ENCODE assay signal across 2 cellular contexts in the genomic region with DNA sequence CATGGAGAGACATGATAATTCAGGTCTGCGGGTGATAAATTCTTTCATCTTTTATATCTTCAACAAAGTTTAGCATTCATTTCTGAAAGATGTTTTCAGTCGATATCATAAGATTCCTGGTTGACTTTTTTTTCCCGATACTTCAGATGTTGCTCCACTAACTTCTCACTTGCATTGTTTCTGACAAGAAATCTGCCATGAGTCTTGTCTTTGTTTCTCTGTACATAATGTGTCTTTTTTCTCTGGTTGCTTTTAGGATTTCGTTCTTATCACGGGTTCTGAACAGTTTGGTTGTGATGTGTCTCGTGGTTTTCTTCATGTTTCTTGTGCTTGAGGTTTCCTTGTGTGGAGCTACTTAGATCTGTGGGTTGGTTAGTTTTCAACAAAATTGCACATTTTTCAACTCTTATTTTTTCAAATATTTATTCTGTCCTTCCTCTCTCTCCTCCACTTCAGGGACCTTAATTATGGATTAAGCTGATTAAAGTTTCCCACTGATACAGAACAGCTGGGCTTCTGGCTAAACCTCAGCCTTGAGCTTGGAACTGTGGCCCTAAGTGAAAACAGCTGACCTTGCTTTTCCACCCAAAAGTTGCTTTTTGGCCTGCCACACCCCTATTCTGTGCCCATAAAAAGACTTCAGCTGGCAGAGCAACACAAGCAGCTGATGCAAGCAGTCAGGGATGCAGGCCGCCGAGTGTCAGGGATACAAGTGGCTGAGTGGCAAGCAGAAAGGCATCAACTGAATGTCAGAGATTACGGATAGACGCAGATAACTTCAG.
TF ChIP-seq lines count a peak whose summit lies in the region.

No MANE protein-coding gene starts in this region.

TF ChIP-seq in HepG2, 621 proteins besides CTCF, POLR2A, EP300 and RAD21:
- TF ChIP-seq TFDP2 (CRISPR knock-in tag; IDR thresholded peaks at IDR 0.05) (no peak), CAMTA2 (CRISPR knock-in tag; IDR thresholded peaks at IDR 0.05; ENCODE audit: borderline replicate concordance) (no peak), ETV6 (CRISPR knock-in tag; conservative IDR thresholded peaks at IDR 0.05) (no peak), HOMEZ (CRISPR knock-in tag; IDR thresholded peaks at IDR 0.05; ENCODE audit: low read depth) (no peak), ZNF710 (CRISPR knock-in tag; IDR thresholded peaks at IDR 0.05; ENCODE audit: borderline replicate concordance) (no peak), MAFF (IDR thresholded peaks at IDR 0.05; ENCODE audit: low read depth, low read length) (peak; percentile 81), MAFK (conservative IDR thresholded peaks at IDR 0.05 in 1 of 2, IDR thresholded peaks at IDR 0.05 in 1 of 2; ENCODE audit: low read length in 2 of 2) (peak; percentile 84 to 90), ZIK1 (CRISPR knock-in tag; IDR thresholded peaks at IDR 0.05; ENCODE audit: borderline replicate concordance, low read depth) (no peak), ZNF317 (CRISPR knock-in tag; IDR thresholded peaks at IDR 0.05) (peak; percentile 98)
- TF ChIP-seq, protein P1, sequence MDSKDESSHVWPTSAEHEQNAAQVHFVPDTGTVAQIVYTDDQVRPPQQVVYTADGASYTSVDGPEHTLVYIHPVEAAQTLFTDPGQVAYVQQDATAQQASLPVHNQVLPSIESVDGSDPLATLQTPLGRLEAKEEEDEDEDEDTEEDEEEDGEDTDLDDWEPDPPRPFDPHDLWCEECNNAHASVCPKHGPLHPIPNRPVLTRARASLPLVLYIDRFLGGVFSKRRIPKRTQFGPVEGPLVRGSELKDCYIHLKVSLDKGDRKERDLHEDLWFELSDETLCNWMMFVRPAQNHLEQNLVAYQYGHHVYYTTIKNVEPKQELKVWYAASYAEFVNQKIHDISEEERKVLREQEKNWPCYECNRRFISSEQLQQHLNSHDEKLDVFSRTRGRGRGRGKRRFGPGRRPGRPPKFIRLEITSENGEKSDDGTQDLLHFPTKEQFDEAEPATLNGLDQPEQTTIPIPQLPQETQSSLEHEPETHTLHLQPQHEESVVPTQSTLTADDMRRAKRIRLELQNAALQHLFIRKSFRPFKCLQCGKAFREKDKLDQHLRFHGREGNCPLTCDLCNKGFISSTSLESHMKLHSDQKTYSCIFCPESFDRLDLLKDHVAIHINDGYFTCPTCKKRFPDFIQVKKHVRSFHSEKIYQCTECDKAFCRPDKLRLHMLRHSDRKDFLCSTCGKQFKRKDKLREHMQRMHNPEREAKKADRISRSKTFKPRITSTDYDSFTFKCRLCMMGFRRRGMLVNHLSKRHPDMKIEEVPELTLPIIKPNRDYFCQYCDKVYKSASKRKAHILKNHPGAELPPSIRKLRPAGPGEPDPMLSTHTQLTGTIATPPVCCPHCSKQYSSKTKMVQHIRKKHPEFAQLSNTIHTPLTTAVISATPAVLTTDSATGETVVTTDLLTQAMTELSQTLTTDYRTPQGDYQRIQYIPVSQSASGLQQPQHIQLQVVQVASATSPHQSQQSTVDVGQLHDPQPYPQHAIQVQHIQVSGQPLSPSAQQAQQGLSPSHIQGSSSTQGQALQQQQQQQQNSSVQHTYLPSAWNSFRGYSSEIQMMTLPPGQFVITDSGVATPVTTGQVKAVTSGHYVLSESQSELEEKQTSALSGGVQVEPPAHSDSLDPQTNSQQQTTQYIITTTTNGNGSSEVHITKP (CRISPR knock-in tag; IDR thresholded peaks at IDR 0.05; ENCODE audit: low read depth), result no peak

TF ChIP-seq in K562, 482 proteins besides CTCF, POLR2A, EP300 and RAD21 (continues in another document):
- TF ChIP-seq SUPT5H (IDR thresholded peaks at IDR 0.05), result no peak
- no peak for TF ChIP-seq POLR2AphosphoS5 (IDR thresholded peaks at IDR 0.05; ENCODE audit: control insufficient read depth, insufficient read depth, low read depth, low read length)
- no peak for TF ChIP-seq E2F3 (CRISPR knock-in tag; IDR thresholded peaks at IDR 0.05)
- no peak for TF ChIP-seq KAT2B (IDR thresholded peaks at IDR 0.05; ENCODE audit: low read depth, low read length)
- TF ChIP-seq HMBOX1 (IDR thresholded peaks at IDR 0.05), result no peak
- no peak for TF ChIP-seq SMARCA4 (IDR thresholded peaks at IDR 0.05)
- no peak for TF ChIP-seq ZNF197 (CRISPR knock-in tag; IDR thresholded peaks at IDR 0.05; ENCODE audit: low read depth)
- no peak for TF ChIP-seq GTF2E2 (tag; IDR thresholded peaks at IDR 0.05)
- TF ChIP-seq ZNF354B (CRISPR knock-in tag; IDR thresholded peaks at IDR 0.05), result no peak
- no peak for TF ChIP-seq SMAD4 (CRISPR knock-in tag; conservative IDR thresholded peaks at IDR 0.05)
- no peak for TF ChIP-seq HLTF (IDR thresholded peaks at IDR 0.05)
- TF ChIP-seq, protein P2, sequence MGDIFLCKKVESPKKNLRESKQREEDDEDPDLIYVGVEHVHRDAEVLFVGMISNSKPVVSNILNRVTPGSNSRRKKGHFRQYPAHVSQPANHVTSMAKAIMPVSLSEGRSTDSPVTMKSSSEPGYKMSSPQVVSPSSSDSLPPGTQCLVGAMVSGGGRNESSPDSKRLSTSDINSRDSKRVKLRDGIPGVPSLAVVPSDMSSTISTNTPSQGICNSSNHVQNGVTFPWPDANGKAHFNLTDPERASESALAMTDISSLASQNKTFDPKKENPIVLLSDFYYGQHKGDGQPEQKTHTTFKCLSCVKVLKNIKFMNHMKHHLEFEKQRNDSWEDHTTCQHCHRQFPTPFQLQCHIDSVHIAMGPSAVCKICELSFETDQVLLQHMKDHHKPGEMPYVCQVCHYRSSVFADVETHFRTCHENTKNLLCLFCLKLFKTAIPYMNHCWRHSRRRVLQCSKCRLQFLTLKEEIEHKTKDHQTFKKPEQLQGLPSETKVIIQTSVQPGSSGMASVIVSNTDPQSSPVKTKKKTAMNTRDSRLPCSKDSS (IDR thresholded peaks at IDR 0.05; ENCODE audit: low read depth, partially characterized antibody), result peak; percentile 79
- peak; percentile 54 for TF ChIP-seq C11orf30 (IDR thresholded peaks at IDR 0.05; ENCODE audit: low read depth)
- TF ChIP-seq NR2C1 (IDR thresholded peaks at IDR 0.05), result no peak
- no peak for TF ChIP-seq NR2C1 (tag; IDR thresholded peaks at IDR 0.05)
- TF ChIP-seq ZFP1 (CRISPR knock-in tag; IDR thresholded peaks at IDR 0.05), result no peak
- peak; percentile 67 for TF ChIP-seq ZNF316 (IDR thresholded peaks at IDR 0.05)
- no peak for TF ChIP-seq ZNF75A (CRISPR knock-in tag; IDR thresholded peaks at IDR 0.05)
- no peak for TF ChIP-seq NBN (IDR thresholded peaks at IDR 0.05; ENCODE audit: low read depth)
- TF ChIP-seq CBX5 (IDR thresholded peaks at IDR 0.05; ENCODE audit: borderline replicate concordance, low read depth), result peak; percentile 92
- no peak for TF ChIP-seq ARID2 (IDR thresholded peaks at IDR 0.05)
- no peak for TF ChIP-seq RFX1 (IDR thresholded peaks at IDR 0.05)
- TF ChIP-seq XRCC3 (IDR thresholded peaks at IDR 0.05), result no peak
- TF ChIP-seq CCAR2 (IDR thresholded peaks at IDR 0.05; ENCODE audit: low read depth, low read length), result no peak
- TF ChIP-seq, protein P3, sequence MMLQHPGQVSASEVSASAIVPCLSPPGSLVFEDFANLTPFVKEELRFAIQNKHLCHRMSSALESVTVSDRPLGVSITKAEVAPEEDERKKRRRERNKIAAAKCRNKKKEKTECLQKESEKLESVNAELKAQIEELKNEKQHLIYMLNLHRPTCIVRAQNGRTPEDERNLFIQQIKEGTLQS (IDR thresholded peaks at IDR 0.05), result no peak
- TF ChIP-seq, protein P3 (CRISPR knock-in tag; conservative IDR thresholded peaks at IDR 0.05), result no peak
- TF ChIP-seq ZNF174 (CRISPR knock-in tag; IDR thresholded peaks at IDR 0.05), result no peak
- TF ChIP-seq YBX1 (IDR thresholded peaks at IDR 0.05), result no peak
- peak in 1 of 2 experiments; percentile 98; a peak in 2 of 3 replicates for TF ChIP-seq CBX3 (IDR thresholded peaks at IDR 0.05; ENCODE audit: borderline replicate concordance in 1 of 2, low read length in 2 of 2)
- 0 out of 2 replicates have a peak, but pooled peaks have one; percentile 14 for TF ChIP-seq MAFG (tag; conservative IDR thresholded peaks at IDR 0.05)
- no peak for TF ChIP-seq SIN3B (IDR thresholded peaks at IDR 0.05; ENCODE audit: low read depth)
- no peak for TF ChIP-seq HDGF (IDR thresholded peaks at IDR 0.05)
- TF ChIP-seq ETV1 (tag; conservative IDR thresholded peaks at IDR 0.05; ENCODE audit: low read depth), result no peak
- no peak for TF ChIP-seq ZNF561 (CRISPR knock-in tag; conservative IDR thresholded peaks at IDR 0.05)
- no peak for TF ChIP-seq FUS (optimal IDR thresholded peaks at IDR 0.05; ENCODE audit: low read depth, low read length)
- peak; percentile 43; the same call in 1 of the 2 replicates for TF ChIP-seq SMARCA5 (IDR thresholded peaks at IDR 0.05)
- TF ChIP-seq ELF1 (tag; IDR thresholded peaks at IDR 0.05), result 0 out of 2 replicates have a peak, but pooled peaks have one; percentile 19
- no peak for TF ChIP-seq ASH1L (IDR thresholded peaks at IDR 0.05; ENCODE audit: borderline replicate concordance, low read depth, partially characterized antibody)
- no peak for TF ChIP-seq RBBP5 (IDR thresholded peaks at IDR 0.05; ENCODE audit: borderline replicate concordance, insufficient read depth, low read length, poor library complexity, severe bottlenecking)
- TF ChIP-seq RBM25 (IDR thresholded peaks at IDR 0.05; ENCODE audit: low read depth, low read length, severe bottlenecking), result no peak
- 0 out of 2 replicates have a peak, but pooled peaks have one; percentile 18 for TF ChIP-seq MAFF (IDR thresholded peaks at IDR 0.05; ENCODE audit: low read length)
- no peak for TF ChIP-seq PURB (CRISPR knock-in tag; IDR thresholded peaks at IDR 0.05; ENCODE audit: low read depth)
- no peak for TF ChIP-seq FOXA3 (CRISPR knock-in tag; conservative IDR thresholded peaks at IDR 0.05 in 1 of 2, IDR thresholded peaks at IDR 0.05 in 1 of 2)
- TF ChIP-seq LEF1 (IDR thresholded peaks at IDR 0.05), result 0 out of 2 replicates have a peak, but pooled peaks have one; percentile 33
- no peak for TF ChIP-seq ZNF23 (CRISPR knock-in tag; IDR thresholded peaks at IDR 0.05)
- TF ChIP-seq PRMT5 (CRISPR knock-in tag; IDR thresholded peaks at IDR 0.05), result no peak
- TF ChIP-seq RFX7 (CRISPR knock-in tag; IDR thresholded peaks at IDR 0.05), result no peak
- no peak for TF ChIP-seq MCM3 (IDR thresholded peaks at IDR 0.05)
- peak; percentile 59 to 86; a peak in 3 of 4 replicates for TF ChIP-seq TRIM24 (IDR thresholded peaks at IDR 0.05)
- peak; percentile 42; the same call in 1 of the 2 replicates for TF ChIP-seq MAFK (IDR thresholded peaks at IDR 0.05; ENCODE audit: low read length)
- TF ChIP-seq TRIM28 (IDR thresholded peaks at IDR 0.05), result peak; percentile 95
- TF ChIP-seq ZNF639 (CRISPR knock-in tag; conservative IDR thresholded peaks at IDR 0.05 in 1 of 2, IDR thresholded peaks at IDR 0.05 in 1 of 2), result no peak
- no peak for TF ChIP-seq ATF1 (CRISPR knock-in tag; IDR thresholded peaks at IDR 0.05)
- no peak for TF ChIP-seq ATF1 (tag; IDR thresholded peaks at IDR 0.05)
